In the genomic region with DNA sequence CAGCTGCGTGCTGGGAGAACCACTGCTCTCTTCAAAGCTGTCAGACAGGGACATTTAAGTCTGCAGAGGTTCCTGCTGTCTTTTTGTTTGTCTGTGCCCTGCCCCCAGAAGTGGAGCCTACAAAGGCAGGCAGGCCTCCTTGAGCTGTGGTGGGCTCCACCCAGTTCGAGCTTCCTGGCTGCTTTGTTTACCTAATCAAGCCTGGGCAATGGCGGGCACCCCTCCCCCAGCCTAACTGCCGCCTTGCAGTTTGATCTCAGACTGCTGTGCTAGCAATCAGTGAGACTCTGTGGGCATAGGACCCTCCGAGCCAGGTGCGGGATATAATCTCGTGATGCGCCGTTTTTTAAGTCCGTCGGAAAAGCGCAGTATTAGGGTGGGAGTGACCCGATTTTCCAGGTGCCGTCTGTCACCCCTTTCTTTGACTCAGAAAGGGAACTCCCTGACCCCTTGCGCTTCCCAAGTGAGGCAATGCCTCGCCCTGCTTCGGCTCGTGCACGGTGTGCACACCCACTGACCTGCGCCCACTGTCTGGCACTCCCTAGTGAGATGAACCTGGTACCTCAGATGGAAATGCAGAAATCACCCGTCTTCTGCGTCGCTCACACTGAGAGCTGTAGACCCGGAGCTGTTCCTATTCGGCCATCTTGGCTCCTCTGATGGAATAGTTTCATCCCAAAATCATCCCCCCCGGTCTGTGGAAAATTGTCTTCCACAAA, we compare ENCODE assay signal across 11 cellular contexts. TPM values are rescaled to one million over a fixed set of nuclear protein-coding genes. Genes with fewer than 3 reads are reported as not detected.
DNase-seq lines count a peak whose midpoint lies in the region; ATAC-seq and TF ChIP-seq lines count a peak whose summit lies in the region.
"Not testable (repeated sequence)": the region's sequence is repeated elsewhere in the genome, so short reads cannot be mapped to it uniquely, and the experiment has no call there.
"Had no signal": no experiment of that assay in that cellular context is flagged by ENCODE, and none has a peak within 500 bp of the region (broad histone marks: within the 10 kb centered on the region; RNA-seq: fewer than 3 reads in every experiment).

No MANE protein-coding gene starts in this region.

- not testable (repeated sequence) for H3K36me3 ChIP-seq in CD4-positive, CD25-positive, alpha-beta regulatory T cell (ENCODE audit: control insufficient read depth, insufficient read depth, low read length); Loucy (ENCODE audit: insufficient read depth, low read length); spleen

- intact Hi-C loops in right cardiac atrium (cut with DNase I); spleen (cut with DNase I; ENCODE audit: low total_unique reads): not testable (repeated sequence)

- H3K79me2 ChIP-seq in Loucy (ENCODE audit: insufficient read depth, low read length) = peaks cover 36% of the 10 kb centered on the region

- peaks cover 40% of the 10 kb centered on the region for H3K4me1 ChIP-seq in CD4-positive, CD25-positive, alpha-beta regulatory T cell (ENCODE audit: control insufficient read depth, insufficient read depth, low read length, poor library complexity, severe bottlenecking)
- H3K4me1 ChIP-seq in Loucy (ENCODE audit: insufficient read depth, low read length, poor library complexity, severe bottlenecking) (peaks cover 46% of the 10 kb centered on the region), spleen (peaks cover 0 to 47% (median 9%) of the 10 kb centered on the region in 6 donors)
- not testable (repeated sequence) for H3K4me1 ChIP-seq in right cardiac atrium (ENCODE audit: control insufficient read depth, insufficient read depth, low read length)

- peaks cover 18% of the 10 kb centered on the region for H3F3A ChIP-seq in Loucy (ENCODE audit: low read depth)

- H3K9ac ChIP-seq in Loucy (ENCODE audit: low read depth, low read length, poor library complexity, severe bottlenecking) = peak overlapping the region; percentile 21

- not testable (repeated sequence) for H3K27me3 Mint-ChIP-seq in CD4-positive, CD25-positive, alpha-beta regulatory T cell; activated CD8-positive, alpha-beta T cell treated with anti-CD3 and anti-CD28 coated beads, Interleukin-2, amount 10 ng/mL, durations not matched to agents 7 days and 5 days (ENCODE audit: low read depth); activated T-helper 17 cell treated with anti-CD3 and anti-CD28 coated beads, Interleukin-2, amount 50 U/mL, for 72 hours; activated naive CD8-positive, alpha-beta T cell treated with anti-CD3 and anti-CD28 coated beads for 36 hours

- ATAC-seq in CD4-positive, CD25-positive, alpha-beta regulatory T cell (ENCODE audit: low read depth in 2 of 2); activated CD8-positive, alpha-beta T cell treated with anti-CD3 and anti-CD28 coated beads, Interleukin-2, amount 10 ng/mL, durations not matched to agents 7 days and 5 days; activated T-helper 17 cell treated with anti-CD3 and anti-CD28 coated beads, Interleukin-2, amount 50 U/mL, for 72 hours (replicated peaks); right cardiac atrium: not testable (repeated sequence)

- H3K27ac Mint-ChIP-seq in CD4-positive, CD25-positive, alpha-beta regulatory T cell = peak overlapping the region; percentile 86 to 91 (median 88)
- H3K27ac Mint-ChIP-seq in activated CD8-positive, alpha-beta T cell treated with anti-CD3 and anti-CD28 coated beads, Interleukin-2, amount 10 ng/mL, durations not matched to agents 7 days and 5 days = not testable (repeated sequence)
- peak overlapping the region; percentile 50 for H3K27ac Mint-ChIP-seq in activated T-helper 17 cell treated with anti-CD3 and anti-CD28 coated beads, Interleukin-2, amount 50 U/mL, for 72 hours
- peak overlapping the region; percentile 4 for H3K27ac Mint-ChIP-seq in activated naive CD8-positive, alpha-beta T cell treated with anti-CD3 and anti-CD28 coated beads for 36 hours

- H3K4me2 ChIP-seq in Loucy (ENCODE audit: low read depth, low read length, poor library complexity, severe bottlenecking) = peak overlapping the region; percentile 65

- DNase-seq in CD4-positive, CD25-positive, alpha-beta regulatory T cell = peak in 2 of 3 donors; percentile 10 to 77
- peak; percentile 47 for DNase-seq in activated CD8-positive, alpha-beta T cell treated with anti-CD3 and anti-CD28 coated beads, Interleukin-2, amount 10 ng/mL, durations not matched to agents 7 days and 5 days
- not testable (repeated sequence) for DNase-seq in activated naive CD8-positive, alpha-beta T cell treated with anti-CD3 and anti-CD28 coated beads for 36 hours
- DNase-seq in right cardiac atrium (peak in 2 of 3 donors; percentile 14 to 46), spleen (peak; percentile 76)

- not testable (repeated sequence) for TF ChIP-seq POLR2A in spleen (IDR thresholded peaks at IDR 0.05)

- POLR2A ChIA-PET in activated CD8-positive, alpha-beta T cell treated with anti-CD3 and anti-CD28 coated beads, Interleukin-2, amount 10 ng/mL, durations not matched to agents 7 days and 5 days (lab: Charles Lee) = interaction anchor here (1.1 kb wide), 1 partner anchor 113 kb away, joined by 3 read pairs; a partner anchor contains a TSS

- CTCF ChIA-PET in activated CD8-positive, alpha-beta T cell treated with anti-CD3 and anti-CD28 coated beads, Interleukin-2, amount 10 ng/mL, durations not matched to agents 7 days and 5 days (lab: Charles Lee) = not testable (repeated sequence)

- H3K4me3 Mint-ChIP-seq in CD4-positive, CD25-positive, alpha-beta regulatory T cell = peak overlapping the region; percentile 54 to 88 (median 80)
- H3K4me3 Mint-ChIP-seq in activated CD8-positive, alpha-beta T cell treated with anti-CD3 and anti-CD28 coated beads, Interleukin-2, amount 10 ng/mL, durations not matched to agents 7 days and 5 days; activated naive CD8-positive, alpha-beta T cell treated with anti-CD3 and anti-CD28 coated beads for 36 hours: not testable (repeated sequence)
- H3K4me3 Mint-ChIP-seq in activated T-helper 17 cell treated with anti-CD3 and anti-CD28 coated beads, Interleukin-2, amount 50 U/mL, for 72 hours = peak overlapping the region; percentile 41

- peaks cover 11% of the 10 kb centered on the region for H3K36me3 Mint-ChIP-seq in CD4-positive, CD25-positive, alpha-beta regulatory T cell
- peaks cover 51% of the 10 kb centered on the region for H3K36me3 Mint-ChIP-seq in activated CD8-positive, alpha-beta T cell treated with anti-CD3 and anti-CD28 coated beads, Interleukin-2, amount 10 ng/mL, durations not matched to agents 7 days and 5 days (ENCODE audit: low read depth)
- not testable (repeated sequence) for H3K36me3 Mint-ChIP-seq in activated T-helper 17 cell treated with anti-CD3 and anti-CD28 coated beads, Interleukin-2, amount 50 U/mL, for 72 hours (ENCODE audit: low read depth)
- H3K36me3 Mint-ChIP-seq in activated naive CD8-positive, alpha-beta T cell treated with anti-CD3 and anti-CD28 coated beads for 36 hours = peaks cover 60% of the 10 kb centered on the region

- H3K27me3 ChIP-seq in CD4-positive, CD25-positive, alpha-beta regulatory T cell (ENCODE audit: control insufficient read depth, insufficient read depth, low read length); Loucy (ENCODE audit: insufficient read depth, low read length, poor library complexity, severe bottlenecking); right cardiac atrium (ENCODE audit: control insufficient read depth, insufficient read depth); spleen (replicated peaks in 1 of 7): not testable (repeated sequence)

- not testable (repeated sequence) for H3K9me3 Mint-ChIP-seq in CD4-positive, CD25-positive, alpha-beta regulatory T cell; activated T-helper 17 cell treated with anti-CD3 and anti-CD28 coated beads, Interleukin-2, amount 50 U/mL, for 72 hours
- peaks cover 12% of the 10 kb centered on the region for H3K9me3 Mint-ChIP-seq in activated CD8-positive, alpha-beta T cell treated with anti-CD3 and anti-CD28 coated beads, Interleukin-2, amount 10 ng/mL, durations not matched to agents 7 days and 5 days (ENCODE audit: insufficient read depth)
- peaks cover 31% of the 10 kb centered on the region for H3K9me3 Mint-ChIP-seq in activated naive CD8-positive, alpha-beta T cell treated with anti-CD3 and anti-CD28 coated beads for 36 hours

- H3K9me2 ChIP-seq in Loucy (replicated peaks; ENCODE audit: low read depth, low read length) = not testable (repeated sequence)

- H3K4me3 ChIP-seq in CD4-positive, CD25-positive, alpha-beta regulatory T cell (ENCODE audit: low read depth, low read length) = peak overlapping the region; percentile 58
- H3K4me3 ChIP-seq in Loucy (ENCODE audit: low read length, poor library complexity, severe bottlenecking) = peak overlapping the region; percentile 49
- H3K4me3 ChIP-seq in right cardiac atrium (ENCODE audit: low read length); spleen: not testable (repeated sequence)

- H3K4me1 Mint-ChIP-seq in CD4-positive, CD25-positive, alpha-beta regulatory T cell = peaks cover 26 to 59% (median 39%) of the 10 kb centered on the region in 4 donors
- H3K4me1 Mint-ChIP-seq in activated CD8-positive, alpha-beta T cell treated with anti-CD3 and anti-CD28 coated beads, Interleukin-2, amount 10 ng/mL, durations not matched to agents 7 days and 5 days (ENCODE audit: low read depth) = peaks cover 44% of the 10 kb centered on the region
- peaks cover 35% of the 10 kb centered on the region for H3K4me1 Mint-ChIP-seq in activated T-helper 17 cell treated with anti-CD3 and anti-CD28 coated beads, Interleukin-2, amount 50 U/mL, for 72 hours
- peaks cover 43% of the 10 kb centered on the region for H3K4me1 Mint-ChIP-seq in activated naive CD8-positive, alpha-beta T cell treated with anti-CD3 and anti-CD28 coated beads for 36 hours

- H3K9me3 ChIP-seq in CD4-positive, CD25-positive, alpha-beta regulatory T cell (ENCODE audit: control insufficient read depth in 2 of 2, low read length in 2 of 2); Loucy (ENCODE audit: insufficient read depth, low read depth, low read length); right cardiac atrium (ENCODE audit: control insufficient read depth, low read length); spleen: not testable (repeated sequence)

- not testable (repeated sequence) for H4K20me1 ChIP-seq in Loucy (ENCODE audit: insufficient read depth, low read length, poor library complexity, severe bottlenecking)

- WGBS in right cardiac atrium = 75% methylated on average over 16 of the region's 26 CpGs
- WGBS in spleen, 5 donors = 69 to 91% (median 89%) methylated on average over 10 to 23 of the region's 26 CpGs

- peak overlapping the region; percentile 23 for H3K27ac ChIP-seq in CD4-positive, CD25-positive, alpha-beta regulatory T cell (ENCODE audit: insufficient read depth, low read length, poor library complexity, severe bottlenecking)
- H3K27ac ChIP-seq in VCaP = peak overlapping the region; percentile 76
- H3K27ac ChIP-seq in right cardiac atrium (ENCODE audit: low read length); spleen: not testable (repeated sequence)

- not testable (repeated sequence) for H2AFZ ChIP-seq in Loucy (ENCODE audit: low read length)

- not testable (repeated sequence) for TF ChIP-seq CTCF in Loucy (conservative IDR thresholded peaks at IDR 0.05; ENCODE audit: low read length); VCaP (conservative IDR thresholded peaks at IDR 0.05); spleen (IDR thresholded peaks at IDR 0.05 in 8 of 11, conservative IDR thresholded peaks at IDR 0.05 in 3 of 11)

RNA-seq across cellular contexts. Expression of a gene that starts 9.9 kb away (rescaled TPM):
- 99.5 TPM for total RNA-seq in CD4-positive, CD25-positive, alpha-beta regulatory T cell
- 10 to 100 TPM; 32.8 to 62.4 (median 49.1) TPM for polyA plus RNA-seq in CD4-positive, CD25-positive, alpha-beta regulatory T cell
- 10 to 100 TPM; 74.8 to 81.4 TPM for total RNA-seq in activated CD8-positive, alpha-beta T cell treated with anti-CD3 and anti-CD28 coated beads, Interleukin-2, amount 10 ng/mL, durations not matched to agents 7 days and 5 days
- 10 to 100 TPM; 23.0 to 25.5 TPM for total RNA-seq in activated T-helper 17 cell treated with anti-CD3 and anti-CD28 coated beads, Interleukin-2, amount 50 U/mL, for 72 hours
- 10 to 100 TPM; 44.4 to 46.5 TPM for total RNA-seq in activated naive CD8-positive, alpha-beta T cell treated with anti-CD3 and anti-CD28 coated beads for 36 hours
- total RNA-seq in right cardiac atrium = 10 to 100 TPM in 1 of 4 donors, 1 to 10 TPM in 3; 8.3 to 18.6 (median 9.4) TPM
- 4.9 TPM for polyA plus RNA-seq in right cardiac atrium
- total RNA-seq in spleen = 10 to 100 TPM; 19.8 to 78.7 (median 40.0) TPM
- 1 to 10 TPM; 1.7 to 4.0 (median 2.5) TPM for polyA plus RNA-seq in spleen
- total RNA-seq: M059J, OCI-LY7, RPMI7951 had no signal
